ENCODE assay signal across 9 cellular contexts in genomic region chr21:42258150-42258884, GRCh38. TPM values are rescaled to one million over a fixed set of nuclear protein-coding genes. Genes with fewer than 3 reads are reported as not detected.
DNase-seq lines count a peak whose midpoint lies in the region; ATAC-seq and TF ChIP-seq lines count a peak whose summit lies in the region.
"Had no signal": no experiment of that assay in that cellular context is flagged by ENCODE, and none has a peak within 500 bp of the region (broad histone marks: within the 10 kb centered on the region; RNA-seq: fewer than 3 reads in every experiment).

No MANE protein-coding gene starts in this region.

- peaks cover 10% of the 10 kb centered on the region for H3K4me1 ChIP-seq in PC-3 (ENCODE audit: insufficient read depth, low read length)

- no peaks in the 10 kb centered on the region for H3K27me3 Mint-ChIP-seq in stimulated activated naive CD8-positive, alpha-beta T cell treated with anti-CD3 and anti-CD28 coated beads, Interleukin-15, amount 100 ng/mL, for 72 hours

- no peaks in the 10 kb centered on the region for H4K20me1 ChIP-seq in PC-3 (ENCODE audit: low read length)
- H4K20me1 ChIP-seq in neural cell (ENCODE audit: insufficient read depth), result no peaks in the 10 kb centered on the region

- no peaks in the 10 kb centered on the region for H3K9me2 ChIP-seq in PC-3 (replicated peaks; ENCODE audit: low read length)
- H3K9me2 ChIP-seq in neural cell (ENCODE audit: insufficient read depth, low read length), result no peaks in the 10 kb centered on the region

- POLR2A ChIA-PET in PC-3 (lab: Charles Lee; ENCODE audit: unreplicated experiment), result no interaction called here

- H3K9ac ChIP-seq in PC-3 (ENCODE audit: low read length) (no peak overlapping the region), neural cell (ENCODE audit: low read length) (no peak overlapping the region)

- H2AFZ ChIP-seq in PC-3 (ENCODE audit: low read length), result no peak overlapping the region
- H2AFZ ChIP-seq in neural cell (ENCODE audit: low read depth, low read length), result no peak overlapping the region

- H3F3A ChIP-seq in PC-3 (ENCODE audit: low read length, unreplicated experiment) (no peaks in the 10 kb centered on the region), neural cell (ENCODE audit: insufficient read depth, low read length, poor library complexity, severe bottlenecking) (no peaks in the 10 kb centered on the region)

- ATAC-seq in PC-3, result peak; percentile 45; the same call in 1 of the 2 replicates
- peak; percentile 93 for ATAC-seq in stimulated activated naive CD8-positive, alpha-beta T cell treated with anti-CD3 and anti-CD28 coated beads, Interleukin-15, amount 100 ng/mL, for 72 hours
- ATAC-seq in GM19455 (IDR thresholded peaks at IDR 0.05; ENCODE audit: unreplicated experiment), result no peak

- no peak overlapping the region for H3K4me3 Mint-ChIP-seq in stimulated activated naive CD8-positive, alpha-beta T cell treated with anti-CD3 and anti-CD28 coated beads, Interleukin-15, amount 100 ng/mL, for 72 hours

- H3K36me3 ChIP-seq in PC-3 (ENCODE audit: low read depth, low read length) (no peaks in the 10 kb centered on the region), neural cell (ENCODE audit: insufficient read depth, low read length) (no peaks in the 10 kb centered on the region)

- peak; percentile 35 for TF ChIP-seq RAD21 in neural cell (conservative IDR thresholded peaks at IDR 0.05)

- H3K4me2 ChIP-seq in PC-3 (ENCODE audit: low read length) (no peak overlapping the region), neural cell (ENCODE audit: low read length) (no peak overlapping the region)

- H3K79me2 ChIP-seq in PC-3 (ENCODE audit: low read length), result no peaks in the 10 kb centered on the region
- no peaks in the 10 kb centered on the region for H3K79me2 ChIP-seq in neural cell (replicated peaks; ENCODE audit: insufficient read depth, low read length)

- CTCF ChIA-PET in PC-3 (lab: Charles Lee), result interaction anchor here (0.6 to 1.2 kb wide), 7 partner anchors 11 to 138 kb away, joined by 3 to 13 read pairs (median 6); no protein-coding TSS in a partner anchor

- no TSS peak for BruUV-seq in PC-3 (replicated peaks; lab: Mats Ljungman, UMichigan)

- H3K27ac ChIP-seq in PC-3 (ENCODE audit: low read length), result no peak overlapping the region
- H3K27ac ChIP-seq in neural cell (ENCODE audit: low read length), result no peak overlapping the region

- H3K27ac Mint-ChIP-seq in stimulated activated naive CD8-positive, alpha-beta T cell treated with anti-CD3 and anti-CD28 coated beads, Interleukin-15, amount 100 ng/mL, for 72 hours, result no peak overlapping the region

- intact Hi-C loops in PC-3 (cut with micrococcal nuclease), result loop anchor here (1.0 kb wide), 2 partner anchors 94 to 113 kb away; no protein-coding TSS in a partner anchor

- TF ChIP-seq CTCF in PC-3 (conservative IDR thresholded peaks at IDR 0.05; ENCODE audit: low read depth, low read length) (peak; percentile 92), neural cell (IDR thresholded peaks at IDR 0.05; ENCODE audit: poor library complexity, severe bottlenecking) (peak; percentile 50)

- H3K9me3 ChIP-seq in PC-3 (ENCODE audit: low read length) (no peaks in the 10 kb centered on the region), neural cell (ENCODE audit: low read length) (no peaks in the 10 kb centered on the region)

- H3K4me3 ChIP-seq in PC-3 (ENCODE audit: low read length) (no peak overlapping the region), neural cell (ENCODE audit: low read length) (no peak overlapping the region)

- no peaks in the 10 kb centered on the region; the same call in 1 of the 2 replicates for H3K27me3 ChIP-seq in PC-3 (ENCODE audit: low read length)
- H3K27me3 ChIP-seq in neural cell (ENCODE audit: insufficient read depth, low read depth, low read length), result no peaks in the 10 kb centered on the region

- DNase-seq in DMS153 treated with DMSO at 0.1 percent for 48 hours (lab: John Stamatoyannopoulos, UW; ENCODE audit: unreplicated experiment), result peak; percentile 35
- DNase-seq in HK-2 (ENCODE audit: unreplicated experiment), result peak; percentile 28
- peak; percentile 60 for DNase-seq in PC-3
- peak; percentile 88 for DNase-seq in activated T-cell treated with anti-CD3 and anti-CD28 coated beads, Interleukin-2, amount 50 U/mL, for 1 hour
- DNase-seq in fibroblast of gingiva (ENCODE audit: low read depth), result peak; percentile 5
- peak; percentile 77 for DNase-seq in stimulated activated naive CD8-positive, alpha-beta T cell treated with anti-CD3 and anti-CD28 coated beads, Interleukin-15, amount 100 ng/mL, for 72 hours

- H3K9me3 Mint-ChIP-seq in stimulated activated naive CD8-positive, alpha-beta T cell treated with anti-CD3 and anti-CD28 coated beads, Interleukin-15, amount 100 ng/mL, for 72 hours, result no peaks in the 10 kb centered on the region

- peaks cover 36% of the 10 kb centered on the region for H3K4me1 Mint-ChIP-seq in stimulated activated naive CD8-positive, alpha-beta T cell treated with anti-CD3 and anti-CD28 coated beads, Interleukin-15, amount 100 ng/mL, for 72 hours

- TF ChIP-seq EP300 in neural cell (conservative IDR thresholded peaks at IDR 0.05; ENCODE audit: poor library complexity, severe bottlenecking), result no peak

TF ChIP-seq in neural cell, 6 proteins besides CTCF, POLR2A, EP300 and RAD21:
- TF ChIP-seq REST (IDR thresholded peaks at IDR 0.05; ENCODE audit: borderline replicate concordance) (no peak), SMC3 (conservative IDR thresholded peaks at IDR 0.05; ENCODE audit: poor library complexity) (peak; percentile 34)

RNA-seq across cellular contexts. Expression of gene ABCG1, which starts 39.4 kb away (rescaled TPM):
- 0.66 and 2.0 TPM in 2 replicates for total RNA-seq in PC-3 (2014; rRNA removed)
- 14.2 and 17.1 TPM in 2 replicates for polyA plus RNA-seq in neural cell
- 33.4 and 38.4 TPM in 2 replicates for polyA minus RNA-seq in neural cell

RNA-seq across cellular contexts. Expression of gene TFF3, which starts 56.9 kb away (rescaled TPM):
- total RNA-seq in PC-3 (2014; rRNA removed), result 2.8 and 9.1 TPM in 2 replicates
- polyA plus RNA-seq in neural cell, result not detected in 2 replicates
- not detected in 2 replicates for polyA minus RNA-seq in neural cell
- total RNA-seq: activated CD8-positive, alpha-beta memory T cell treated with anti-CD3 and anti-CD28 coated beads for 36 hours had no signal

Comparison
In these comparisons a context has a peak if more than half of its experiments do, and no peak if none do; other contexts are left out.
1. DNase-seq: peak in every context shown above with its lines; median percentile 88 in activated T-cell treated with anti-CD3 and anti-CD28 coated beads, Interleukin-2, amount 50 U/mL, for 1 hour; 77 in stimulated activated naive CD8-positive, alpha-beta T cell treated with anti-CD3 and anti-CD28 coated beads, Interleukin-15, amount 100 ng/mL, for 72 hours; 60 in PC-3; 35 in DMS153 treated with DMSO at 0.1 percent for 48 hours; 28 in HK-2; 5 in fibroblast of gingiva.